28 cellular contexts compared by ENCODE assay signal in genomic region chr12:89261982-89262381, GRCh38.
A peak's percentile ranks its signal among the peaks of the same experiment; 100 is the strongest.
DNase-seq lines count a peak whose midpoint lies in the region; ATAC-seq, FAIRE-seq and TF ChIP-seq lines count a peak whose summit lies in the region.
"Had no signal": no experiment of that assay in that cellular context is flagged by ENCODE, and none has a peak within 500 bp of the region (broad histone marks: within the 10 kb centered on the region; RNA-seq: fewer than 3 reads in every experiment).

No MANE protein-coding gene starts in this region.

- H3K4ac ChIP-seq in mesenchymal stem cell (ENCODE audit: low read depth in 1 of 2, low read length in 2 of 2), result no peak overlapping the region

- H3K4me2 ChIP-seq in mesenchymal stem cell (ENCODE audit: low read length, poor library complexity, severe bottlenecking), result no peak overlapping the region
- H3K4me2 ChIP-seq: SK-N-SH had no signal

- peak; percentile 80 for FAIRE-seq in H54 (lab: Jason Lieb, UNC)
- FAIRE-seq: H1 had no signal

- H3K23ac ChIP-seq in mesenchymal stem cell (ENCODE audit: low read length in 2 of 2), result no peak overlapping the region

- no peak overlapping the region for H3K14ac ChIP-seq in mesenchymal stem cell (ENCODE audit: low read length in 2 of 2)

- H3K4me3 ChIP-seq in mesenchymal stem cell (ENCODE audit: insufficient read depth in 1 of 2, low read depth in 1 of 2, low read length in 2 of 2), result no peak overlapping the region
- no peak overlapping the region for H3K4me3 ChIP-seq in prostate gland
- H3K4me3 ChIP-seq: gastroesophageal sphincter, skin epidermis had no signal

- no peak overlapping the region for H3K9ac ChIP-seq in mesenchymal stem cell (ENCODE audit: low read length)
- H3K9ac ChIP-seq: SK-N-SH had no signal

- H3K9me3 ChIP-seq in mesenchymal stem cell (ENCODE audit: control insufficient read depth, low read length) (peaks cover 7% of the 10 kb centered on the region), prostate gland (no peaks in the 10 kb centered on the region)
- H3K9me3 ChIP-seq: SK-N-SH had no signal

- H4K91ac ChIP-seq in mesenchymal stem cell (ENCODE audit: low read length), result no peak overlapping the region

- DNase-seq in H54 (ENCODE audit: insufficient read length, low spot score) (no peak), NCI-H69 (lab: John Stamatoyannopoulos, UW) (peak; percentile 9), mesenchymal stem cell (peak; percentile 46), prostate gland (ENCODE audit: low spot score) (no peak), NOMO-1 treated with dmso at 0.1 percent for 144 hours (lab: John Stamatoyannopoulos, UW; ENCODE audit: unreplicated experiment) (no peak)
- DNase-seq: activated CD4-positive, CD25-positive, alpha-beta regulatory T cell; activated gamma-delta T cell; activated naive CD8-positive, alpha-beta T cell treated with anti-CD3 and anti-CD28 coated beads for 36 hours; activated T-cell treated with anti-CD3 and anti-CD28 coated beads, Interleukin-2, amount 50 U/mL, for 24 hours; anterior cingulate cortex; caudate nucleus; CD4-positive, alpha-beta memory T cell; cortex of kidney; hypothalamus; naive B cell; NCI-H1092 treated with DMSO at 0.1 percent for 48 hours; NCI-H1930; NCI-H510A treated with DMSO at 0.1 percent for 48 hours; nucleus accumbens; SK-N-SH; trophoblast cell had no signal

- H2BK15ac ChIP-seq in mesenchymal stem cell (ENCODE audit: low read depth, poor library complexity, severe bottlenecking), result no peak overlapping the region

- intact Hi-C loops in prostate gland (cut with DNase I), result no loop called here

- no peak overlapping the region for H2BK12ac ChIP-seq in mesenchymal stem cell (ENCODE audit: low read length in 2 of 2)

- H2BK120ac ChIP-seq in mesenchymal stem cell (ENCODE audit: low read depth, low read length), result peak overlapping the region; percentile 19

- no peaks in the 10 kb centered on the region for H3K79me1 ChIP-seq in mesenchymal stem cell (replicated peaks; ENCODE audit: low read length, poor library complexity, severe bottlenecking)

- no peak for TF ChIP-seq CTCF in prostate gland (IDR thresholded peaks at IDR 0.05)

- TF ChIP-seq POLR2A in H54 (IDR thresholded peaks at IDR 0.05; ENCODE audit: low read depth, low read length), result no peak
- no peak for TF ChIP-seq POLR2A in prostate gland (IDR thresholded peaks at IDR 0.05)

- H3K18ac ChIP-seq in mesenchymal stem cell (ENCODE audit: low read depth in 1 of 2, low read length in 2 of 2), result no peak overlapping the region

- H3K27me3 ChIP-seq in mesenchymal stem cell (ENCODE audit: control insufficient read depth in 1 of 2, insufficient read depth in 1 of 2, low read length in 2 of 2), result no peaks in the 10 kb centered on the region
- no peaks in the 10 kb centered on the region for H3K27me3 ChIP-seq in prostate gland (replicated peaks; ENCODE audit: insufficient read depth)
- H3K27me3 ChIP-seq: gastroesophageal sphincter had no signal

- no peak overlapping the region for H2BK5ac ChIP-seq in mesenchymal stem cell (ENCODE audit: low read depth, low read length, poor library complexity, severe bottlenecking)

- H3K27ac ChIP-seq in mesenchymal stem cell (ENCODE audit: low read length, poor library complexity, severe bottlenecking) (no peak overlapping the region), prostate gland (no peak overlapping the region)

- no peaks in the 10 kb centered on the region for H3K36me3 ChIP-seq in mesenchymal stem cell (ENCODE audit: control insufficient read depth in 1 of 2, insufficient read depth in 2 of 2, low read depth in 1 of 2, low read length in 2 of 2)
- H3K36me3 ChIP-seq in prostate gland, result no peaks in the 10 kb centered on the region
- H3K36me3 ChIP-seq: gastroesophageal sphincter had no signal

- H3K4me1 ChIP-seq in mesenchymal stem cell (ENCODE audit: control insufficient read depth, insufficient read depth, low read depth, low read length), result no peaks in the 10 kb centered on the region
- H3K4me1 ChIP-seq in prostate gland (replicated peaks), result no peaks in the 10 kb centered on the region

- ATAC-seq in esophagus mucosa (peak; percentile 64), GM21447 (IDR thresholded peaks at IDR 0.05; ENCODE audit: unreplicated experiment) (no peak), GM19452 (IDR thresholded peaks at IDR 0.05; ENCODE audit: unreplicated experiment) (no peak)
- ATAC-seq: gastroesophageal sphincter; stimulated activated memory B cell treated with anti-CD40 and anti-IgM and Interleukin-4, amounts not matched to agents 10 μg/mL and 1 μg/mL and 100 μg/mL, for 72 hours had no signal

- H2AFZ ChIP-seq in mesenchymal stem cell (ENCODE audit: low read depth, low read length), result no peak overlapping the region

- 66% methylated on average over 3 of the region's 4 CpGs for WGBS in mesenchymal stem cell
- WGBS in prostate gland, result 63% methylated on average over 4 of the region's 4 CpGs

- no peak overlapping the region for H4K8ac ChIP-seq in mesenchymal stem cell (ENCODE audit: low read length)

- H2AK5ac ChIP-seq in mesenchymal stem cell (ENCODE audit: low read length, severe bottlenecking), result no peak overlapping the region

Comparison
In these comparisons a context has a peak if more than half of its experiments do, and no peak if none do; other contexts are left out.
1. DNase-seq: peak in NCI-H69 (single experiment) and mesenchymal stem cell (single experiment); none in H54 (single experiment), prostate gland (single experiment) and NOMO-1 treated with dmso at 0.1 percent for 144 hours (single experiment).